8 cellular contexts compared by ENCODE assay signal in genomic region chr15:50685191-50685975, GRCh38. TPM values are rescaled to one million over a fixed set of nuclear protein-coding genes. Genes with fewer than 3 reads are reported as not detected.
DNase-seq lines count a peak whose midpoint lies in the region; ATAC-seq and TF ChIP-seq lines count a peak whose summit lies in the region.

No MANE protein-coding gene starts in this region.

- no peak for TF ChIP-seq CTCF in right atrium auricular region (IDR thresholded peaks at IDR 0.05)
- TF ChIP-seq CTCF in body of pancreas (IDR thresholded peaks at IDR 0.05): no peak
- no peak for TF ChIP-seq CTCF in lower lobe of right lung (IDR thresholded peaks at IDR 0.05)
- no peak for TF ChIP-seq CTCF in upper lobe of right lung (IDR thresholded peaks at IDR 0.05)

- DNase-seq in right atrium auricular region (ENCODE audit: low spot score): no peak
- no peak for DNase-seq in Right ventricle myocardium inferior (ENCODE audit: missing footprints)
- DNase-seq in body of pancreas: no peak
- DNase-seq in lower lobe of right lung: no peak
- DNase-seq in upper lobe of right lung: no peak
- no peak for DNase-seq in stimulated activated CD4-positive, alpha-beta T cell treated with anti-CD3 and anti-CD28 coated beads, Interleukin-4, amount 100 ng/mL, for 4 hours

- no peaks in the 10 kb centered on the region for H3K36me3 ChIP-seq in right atrium auricular region
- no peaks in the 10 kb centered on the region for H3K36me3 ChIP-seq in body of pancreas (replicated peaks in 1 of 2; ENCODE audit: insufficient read depth in 1 of 2, low read depth in 2 of 2)
- H3K36me3 ChIP-seq in lower lobe of right lung: peaks cover 13% of the 10 kb centered on the region
- H3K36me3 ChIP-seq in upper lobe of right lung: no peaks in the 10 kb centered on the region

- intact Hi-C loops in Right ventricle myocardium inferior (cut with DNase I): no loop called here
- intact Hi-C loops in body of pancreas (cut with DNase I): loop anchor here (10.0 kb wide), 1 partner anchor 79 kb away; the partner anchor contains the start of gene SPPL2A
- intact Hi-C loops in lower lobe of right lung (cut with DNase I): loop anchor here (10.0 kb wide), 1 partner anchor 189 kb away; no protein-coding TSS in a partner anchor
- intact Hi-C loops in upper lobe of right lung (cut with DNase I): no loop called here

- no peaks in the 10 kb centered on the region for H3K27me3 ChIP-seq in right atrium auricular region
- H3K27me3 ChIP-seq in body of pancreas: no peaks in the 10 kb centered on the region
- no peaks in the 10 kb centered on the region for H3K27me3 ChIP-seq in lower lobe of right lung (ENCODE audit: low read depth)
- H3K27me3 ChIP-seq in upper lobe of right lung: no peaks in the 10 kb centered on the region

- no peak for TF ChIP-seq POLR2A in body of pancreas (IDR thresholded peaks at IDR 0.05)

- no peak for ATAC-seq in Right ventricle myocardium inferior
- ATAC-seq in body of pancreas: no peak
- no peak for ATAC-seq in lower lobe of right lung
- ATAC-seq in upper lobe of right lung: no peak
- no peak for ATAC-seq in HG02642 (IDR thresholded peaks at IDR 0.05; ENCODE audit: poor library complexity, unreplicated experiment)
- ATAC-seq in HG02571 (IDR thresholded peaks at IDR 0.05; ENCODE audit: unreplicated experiment): no peak

- H3K4me1 ChIP-seq in right atrium auricular region (peaks cover 0 to 45% of the 10 kb centered on the region in 2 donors), body of pancreas (peaks cover 38% of the 10 kb centered on the region), lower lobe of right lung (peaks cover 39% of the 10 kb centered on the region), upper lobe of right lung (peaks cover 37% of the 10 kb centered on the region)

- 61% methylated on average over 22 of the region's 22 CpGs for WGBS in body of pancreas, 2 donors

- H3K9me3 ChIP-seq in right atrium auricular region (no peaks in the 10 kb centered on the region), body of pancreas (no peaks in the 10 kb centered on the region), lower lobe of right lung (no peaks in the 10 kb centered on the region), upper lobe of right lung (no peaks in the 10 kb centered on the region)

- peak overlapping the region; percentile 98 to 99 for H3K27ac ChIP-seq in right atrium auricular region
- H3K27ac ChIP-seq in body of pancreas: peak overlapping the region in 3 of 4 donors; percentile 76 to 95 (median 92)
- peak overlapping the region; percentile 93 for H3K27ac ChIP-seq in lower lobe of right lung
- H3K27ac ChIP-seq in upper lobe of right lung: peak overlapping the region; percentile 96

- H3K4me3 ChIP-seq in right atrium auricular region: peak overlapping the region; percentile 90 to 95
- peak overlapping the region; percentile 6 to 70 for H3K4me3 ChIP-seq in body of pancreas
- peak overlapping the region; percentile 91 for H3K4me3 ChIP-seq in lower lobe of right lung
- peak overlapping the region; percentile 97 for H3K4me3 ChIP-seq in upper lobe of right lung

RNA-seq across cellular contexts. Expression of gene TRPM7, which starts 1.2 kb away (rescaled TPM):
- total RNA-seq in right atrium auricular region (10 to 100 TPM; 21.7 to 25.4 TPM), Right ventricle myocardium inferior (28.5 TPM), body of pancreas (10 to 100 TPM; 40.9 to 43.3 TPM), lower lobe of right lung (47.3 TPM), upper lobe of right lung (44.3 TPM)

Comparison
In these comparisons a context has a peak if more than half of its experiments do, and no peak if none do; other contexts are left out.
1. H3K4me3 ChIP-seq: peak in every context shown above with its lines; median percentile 97 in upper lobe of right lung; 92 in right atrium auricular region; 91 in lower lobe of right lung; 38 in body of pancreas.
2. intact Hi-C loops: an anchor here in body of pancreas (10.0 kb wide) and lower lobe of right lung (10.0 kb wide); none called in Right ventricle myocardium inferior and upper lobe of right lung.